ENCODE assay signal across 14 cellular contexts in the genomic region with DNA sequence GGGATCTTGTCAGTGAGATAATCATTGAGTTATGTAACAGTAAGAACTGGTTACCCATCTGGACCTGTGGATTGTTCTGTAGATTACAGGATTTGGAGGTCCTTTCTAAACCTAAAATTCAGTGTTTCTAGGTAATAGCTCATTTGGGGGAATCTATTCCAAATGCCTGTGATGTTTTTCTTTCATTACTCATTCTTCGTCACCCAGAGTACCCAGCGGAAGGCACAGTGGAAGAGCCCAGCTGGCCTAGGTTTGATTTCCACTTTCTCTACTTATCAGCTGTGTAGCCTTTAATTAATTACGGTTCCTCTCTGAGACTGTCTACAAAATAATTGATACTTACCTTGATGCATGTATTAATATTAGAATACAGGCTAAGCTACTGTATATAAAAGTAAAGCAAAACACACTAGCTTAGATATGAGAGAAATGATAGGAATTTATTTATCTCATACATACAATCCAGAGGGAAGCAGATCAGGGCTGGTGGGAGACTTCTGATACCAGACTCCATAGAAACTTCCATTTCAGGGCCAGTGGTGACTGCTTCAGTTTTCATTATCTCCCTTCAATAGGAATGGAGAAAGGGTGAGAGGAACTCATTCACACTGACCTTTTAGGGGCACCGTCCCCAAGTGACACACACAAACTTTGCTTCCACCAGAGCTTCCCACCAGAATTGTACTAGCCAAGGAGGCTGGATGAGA.
DNase-seq lines count a peak whose midpoint lies in the region; ATAC-seq lines count a peak whose summit lies in the region.
"Had no signal": no experiment of that assay in that cellular context is flagged by ENCODE, and none has a peak within 500 bp of the region (broad histone marks: within the 10 kb centered on the region; RNA-seq: fewer than 3 reads in every experiment).

No MANE protein-coding gene starts in this region.

- H3K36me3 Mint-ChIP-seq in dendritic cell treated with granulocyte-macrophage colony-stimulating factor and Interleukin-4, amounts not matched to agents 40 ng/mL and 50 ng/mL, for 4 days (ENCODE audit: low read depth), result peaks cover 8% of the 10 kb centered on the region
- H3K36me3 Mint-ChIP-seq: WTC11 had no signal

- H3K36me3 ChIP-seq in mesodermal cell (ENCODE audit: control insufficient read depth, insufficient read depth, low read length), result no peaks in the 10 kb centered on the region
- H3K36me3 ChIP-seq: sigmoid colon, thyroid gland had no signal

- H3K9me3 Mint-ChIP-seq in dendritic cell treated with granulocyte-macrophage colony-stimulating factor and Interleukin-4, amounts not matched to agents 40 ng/mL and 50 ng/mL, for 4 days, result no peaks in the 10 kb centered on the region
- H3K9me3 Mint-ChIP-seq: activated naive CD8-positive, alpha-beta T cell treated with anti-CD3 and anti-CD28 coated beads, Interleukin-2, amount 50 U/mL, for 24 hours; WTC11 had no signal

- peaks cover 19% of the 10 kb centered on the region for H3K4me1 ChIP-seq in mesodermal cell (ENCODE audit: control insufficient read depth, insufficient read depth, low read length, poor library complexity, severe bottlenecking)

- no peaks in the 10 kb centered on the region for H3K27me3 Mint-ChIP-seq in dendritic cell treated with granulocyte-macrophage colony-stimulating factor and Interleukin-4, amounts not matched to agents 40 ng/mL and 50 ng/mL, for 4 days
- H3K27me3 Mint-ChIP-seq: activated naive CD8-positive, alpha-beta T cell treated with anti-CD3 and anti-CD28 coated beads, Interleukin-2, amount 50 U/mL, for 24 hours had no signal

- no peak overlapping the region for H3K4me3 Mint-ChIP-seq in dendritic cell treated with granulocyte-macrophage colony-stimulating factor and Interleukin-4, amounts not matched to agents 40 ng/mL and 50 ng/mL, for 4 days
- H3K4me3 Mint-ChIP-seq: activated naive CD8-positive, alpha-beta T cell treated with anti-CD3 and anti-CD28 coated beads, Interleukin-2, amount 50 U/mL, for 24 hours; WTC11 had no signal

- no peak overlapping the region for H3K4me3 ChIP-seq in mesodermal cell (ENCODE audit: extremely low read depth, insufficient read depth, low read length, poor library complexity, severe bottlenecking)
- H3K4me3 ChIP-seq: sigmoid colon, thyroid gland had no signal

- peaks cover 21% of the 10 kb centered on the region for H3K4me1 Mint-ChIP-seq in dendritic cell treated with granulocyte-macrophage colony-stimulating factor and Interleukin-4, amounts not matched to agents 40 ng/mL and 50 ng/mL, for 4 days (ENCODE audit: low read depth)

- DNase-seq in EL (peak; percentile 70), RPMI7951 (ENCODE audit: low read depth) (peak; percentile 32), NCI-H1092 (lab: John Stamatoyannopoulos, UW) (no peak), NCI-H82 treated with DMSO at 0.1 percent for 48 hours (lab: John Stamatoyannopoulos, UW; ENCODE audit: unreplicated experiment) (no peak), HuH-7 (ENCODE audit: low spot score) (no peak)
- DNase-seq: activated CD8-positive, alpha-beta memory T cell treated with anti-CD3 and anti-CD28 coated beads for 24 hours; activated naive CD8-positive, alpha-beta T cell treated with anti-CD3 and anti-CD28 coated beads, Interleukin-2, amount 50 U/mL, for 24 hours; kidney glomerular epithelial cell; sigmoid colon had no signal

- WGBS in mesodermal cell (ENCODE audit: insufficient coverage in 2 of 2), 2 experiments, result 88 to 100% methylated on average over 2 of the region's 4 CpGs

- no peak for ATAC-seq in esophagus mucosa

- peak overlapping the region; percentile 64 for H3K27ac ChIP-seq in mesodermal cell (ENCODE audit: low read depth, low read length, severe bottlenecking)
- H3K27ac ChIP-seq: sigmoid colon, thyroid gland had no signal

- H3K27ac Mint-ChIP-seq in dendritic cell treated with granulocyte-macrophage colony-stimulating factor and Interleukin-4, amounts not matched to agents 40 ng/mL and 50 ng/mL, for 4 days, result peak overlapping the region; percentile 46
- H3K27ac Mint-ChIP-seq: activated naive CD8-positive, alpha-beta T cell treated with anti-CD3 and anti-CD28 coated beads, Interleukin-2, amount 50 U/mL, for 24 hours; WTC11 had no signal

- no peaks in the 10 kb centered on the region for H3K9me3 ChIP-seq in mesodermal cell (ENCODE audit: control insufficient read depth, low read length)
- H3K9me3 ChIP-seq: sigmoid colon, thyroid gland had no signal

- intact Hi-C loops in dendritic cell treated with granulocyte-macrophage colony-stimulating factor and Interleukin-4, amounts not matched to agents 40 ng/mL and 50 ng/mL, for 4 days (cut with micrococcal nuclease), result loop anchor here (2.0 kb wide), 1 partner anchor 340 kb away; no protein-coding TSS in a partner anchor

Comparison
In these comparisons a context has a peak if more than half of its experiments do, and no peak if none do; other contexts are left out.
1. DNase-seq: peak in EL (single experiment) and RPMI7951 (single experiment); none in NCI-H1092 (single experiment), NCI-H82 treated with DMSO at 0.1 percent for 48 hours (single experiment) and HuH-7 (single experiment).